Comparison of ENCODE assay signal across 1 cellular context in the genomic region with DNA sequence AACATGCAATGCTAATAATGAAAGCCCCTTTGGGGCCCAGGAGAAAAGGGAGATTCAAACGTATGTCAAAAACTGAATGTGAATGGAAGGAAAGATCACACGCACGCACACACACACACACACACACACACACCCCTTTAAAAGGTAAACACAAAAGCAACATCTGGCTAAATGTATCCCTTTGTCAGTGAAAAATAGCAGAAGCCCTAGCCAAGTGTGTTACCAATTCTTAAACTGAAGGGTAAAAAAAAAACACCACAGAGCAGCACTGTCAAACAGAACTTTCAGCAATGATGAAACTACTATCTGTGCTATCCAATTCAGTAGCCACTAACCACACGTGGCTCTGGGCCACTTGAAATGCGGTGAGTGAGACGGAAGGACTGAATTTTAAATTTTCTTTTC.
TF ChIP-seq lines count a peak whose summit lies in the region.

No MANE protein-coding gene starts in this region.

TF ChIP-seq in GM12878, 131 proteins besides CTCF, POLR2A, EP300 and RAD21 (continued from another document and continues in another):
- TF ChIP-seq, protein P1, sequence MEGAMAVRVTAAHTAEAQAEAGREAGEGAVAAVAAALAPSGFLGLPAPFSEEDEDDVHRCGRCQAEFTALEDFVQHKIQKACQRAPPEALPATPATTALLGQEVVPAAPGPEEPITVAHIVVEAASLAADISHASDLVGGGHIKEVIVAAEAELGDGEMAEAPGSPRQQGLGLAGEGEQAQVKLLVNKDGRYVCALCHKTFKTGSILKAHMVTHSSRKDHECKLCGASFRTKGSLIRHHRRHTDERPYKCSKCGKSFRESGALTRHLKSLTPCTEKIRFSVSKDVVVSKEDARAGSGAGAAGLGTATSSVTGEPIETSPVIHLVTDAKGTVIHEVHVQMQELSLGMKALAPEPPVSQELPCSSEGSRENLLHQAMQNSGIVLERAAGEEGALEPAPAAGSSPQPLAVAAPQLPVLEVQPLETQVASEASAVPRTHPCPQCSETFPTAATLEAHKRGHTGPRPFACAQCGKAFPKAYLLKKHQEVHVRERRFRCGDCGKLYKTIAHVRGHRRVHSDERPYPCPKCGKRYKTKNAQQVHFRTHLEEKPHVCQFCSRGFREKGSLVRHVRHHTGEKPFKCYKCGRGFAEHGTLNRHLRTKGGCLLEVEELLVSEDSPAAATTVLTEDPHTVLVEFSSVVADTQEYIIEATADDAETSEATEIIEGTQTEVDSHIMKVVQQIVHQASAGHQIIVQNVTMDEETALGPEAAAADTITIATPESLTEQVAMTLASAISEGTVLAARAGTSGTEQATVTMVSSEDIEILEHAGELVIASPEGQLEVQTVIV (IDR thresholded peaks at IDR 0.05; ENCODE audit: borderline replicate concordance, partially characterized antibody): no peak
- TF ChIP-seq POLR2AphosphoS2 (IDR thresholded peaks at IDR 0.05; ENCODE audit: low read depth, low read length) (no peak), ZNF384 (IDR thresholded peaks at IDR 0.05; ENCODE audit: borderline replicate concordance, low read depth, low read length) (peak; percentile 90; the same call in 1 of the 2 replicates), YBX1 (IDR thresholded peaks at IDR 0.05) (peak; percentile 57; the same call in 1 of the 2 replicates), ZNF207 (IDR thresholded peaks at IDR 0.05; ENCODE audit: borderline replicate concordance) (0 out of 2 replicates have a peak, but pooled peaks have one; percentile 36), SP1 (IDR thresholded peaks at IDR 0.05; ENCODE audit: low read depth, low read length) (no peak), ZSCAN29 (IDR thresholded peaks at IDR 0.05) (no peak), KLF5 (IDR thresholded peaks at IDR 0.05; ENCODE audit: partially characterized antibody) (no peak), BRCA1 (IDR thresholded peaks at IDR 0.05; ENCODE audit: low read depth, low read length) (no peak), PML (IDR thresholded peaks at IDR 0.05; ENCODE audit: low read length) (no peak), IKZF1 (conservative IDR thresholded peaks at IDR 0.05) (no peak; the same call in 1 of the 2 replicates), NR2C1 (IDR thresholded peaks at IDR 0.05) (no peak), MEF2A (IDR thresholded peaks at IDR 0.05; ENCODE audit: insufficient read depth, low read depth, low read length) (peak; percentile 67; the same call in 1 of the 2 replicates)
- TF ChIP-seq, protein P2, sequence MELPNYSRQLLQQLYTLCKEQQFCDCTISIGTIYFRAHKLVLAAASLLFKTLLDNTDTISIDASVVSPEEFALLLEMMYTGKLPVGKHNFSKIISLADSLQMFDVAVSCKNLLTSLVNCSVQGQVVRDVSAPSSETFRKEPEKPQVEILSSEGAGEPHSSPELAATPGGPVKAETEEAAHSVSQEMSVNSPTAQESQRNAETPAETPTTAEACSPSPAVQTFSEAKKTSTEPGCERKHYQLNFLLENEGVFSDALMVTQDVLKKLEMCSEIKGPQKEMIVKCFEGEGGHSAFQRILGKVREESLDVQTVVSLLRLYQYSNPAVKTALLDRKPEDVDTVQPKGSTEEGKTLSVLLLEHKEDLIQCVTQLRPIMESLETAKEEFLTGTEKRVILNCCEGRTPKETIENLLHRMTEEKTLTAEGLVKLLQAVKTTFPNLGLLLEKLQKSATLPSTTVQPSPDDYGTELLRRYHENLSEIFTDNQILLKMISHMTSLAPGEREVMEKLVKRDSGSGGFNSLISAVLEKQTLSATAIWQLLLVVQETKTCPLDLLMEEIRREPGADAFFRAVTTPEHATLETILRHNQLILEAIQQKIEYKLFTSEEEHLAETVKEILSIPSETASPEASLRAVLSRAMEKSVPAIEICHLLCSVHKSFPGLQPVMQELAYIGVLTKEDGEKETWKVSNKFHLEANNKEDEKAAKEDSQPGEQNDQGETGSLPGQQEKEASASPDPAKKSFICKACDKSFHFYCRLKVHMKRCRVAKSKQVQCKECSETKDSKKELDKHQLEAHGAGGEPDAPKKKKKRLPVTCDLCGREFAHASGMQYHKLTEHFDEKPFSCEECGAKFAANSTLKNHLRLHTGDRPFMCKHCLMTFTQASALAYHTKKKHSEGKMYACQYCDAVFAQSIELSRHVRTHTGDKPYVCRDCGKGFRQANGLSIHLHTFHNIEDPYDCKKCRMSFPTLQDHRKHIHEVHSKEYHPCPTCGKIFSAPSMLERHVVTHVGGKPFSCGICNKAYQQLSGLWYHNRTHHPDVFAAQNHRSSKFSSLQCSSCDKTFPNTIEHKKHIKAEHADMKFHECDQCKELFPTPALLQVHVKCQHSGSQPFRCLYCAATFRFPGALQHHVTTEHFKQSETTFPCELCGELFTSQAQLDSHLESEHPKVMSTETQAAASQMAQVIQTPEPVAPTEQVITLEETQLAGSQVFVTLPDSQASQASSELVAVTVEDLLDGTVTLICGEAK (IDR thresholded peaks at IDR 0.05; ENCODE audit: borderline replicate concordance): no peak
- TF ChIP-seq, protein P3, sequence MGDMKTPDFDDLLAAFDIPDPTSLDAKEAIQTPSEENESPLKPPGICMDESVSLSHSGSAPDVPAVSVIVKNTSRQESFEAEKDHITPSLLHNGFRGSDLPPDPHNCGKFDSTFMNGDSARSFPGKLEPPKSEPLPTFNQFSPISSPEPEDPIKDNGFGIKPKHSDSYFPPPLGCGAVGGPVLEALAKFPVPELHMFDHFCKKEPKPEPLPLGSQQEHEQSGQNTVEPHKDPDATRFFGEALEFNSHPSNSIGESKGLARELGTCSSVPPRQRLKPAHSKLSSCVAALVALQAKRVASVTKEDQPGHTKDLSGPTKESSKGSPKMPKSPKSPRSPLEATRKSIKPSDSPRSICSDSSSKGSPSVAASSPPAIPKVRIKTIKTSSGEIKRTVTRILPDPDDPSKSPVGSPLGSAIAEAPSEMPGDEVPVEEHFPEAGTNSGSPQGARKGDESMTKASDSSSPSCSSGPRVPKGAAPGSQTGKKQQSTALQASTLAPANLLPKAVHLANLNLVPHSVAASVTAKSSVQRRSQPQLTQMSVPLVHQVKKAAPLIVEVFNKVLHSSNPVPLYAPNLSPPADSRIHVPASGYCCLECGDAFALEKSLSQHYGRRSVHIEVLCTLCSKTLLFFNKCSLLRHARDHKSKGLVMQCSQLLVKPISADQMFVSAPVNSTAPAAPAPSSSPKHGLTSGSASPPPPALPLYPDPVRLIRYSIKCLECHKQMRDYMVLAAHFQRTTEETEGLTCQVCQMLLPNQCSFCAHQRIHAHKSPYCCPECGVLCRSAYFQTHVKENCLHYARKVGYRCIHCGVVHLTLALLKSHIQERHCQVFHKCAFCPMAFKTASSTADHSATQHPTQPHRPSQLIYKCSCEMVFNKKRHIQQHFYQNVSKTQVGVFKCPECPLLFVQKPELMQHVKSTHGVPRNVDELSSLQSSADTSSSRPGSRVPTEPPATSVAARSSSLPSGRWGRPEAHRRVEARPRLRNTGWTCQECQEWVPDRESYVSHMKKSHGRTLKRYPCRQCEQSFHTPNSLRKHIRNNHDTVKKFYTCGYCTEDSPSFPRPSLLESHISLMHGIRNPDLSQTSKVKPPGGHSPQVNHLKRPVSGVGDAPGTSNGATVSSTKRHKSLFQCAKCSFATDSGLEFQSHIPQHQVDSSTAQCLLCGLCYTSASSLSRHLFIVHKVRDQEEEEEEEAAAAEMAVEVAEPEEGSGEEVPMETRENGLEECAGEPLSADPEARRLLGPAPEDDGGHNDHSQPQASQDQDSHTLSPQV (IDR thresholded peaks at IDR 0.05): no peak
- TF ChIP-seq, protein P4, sequence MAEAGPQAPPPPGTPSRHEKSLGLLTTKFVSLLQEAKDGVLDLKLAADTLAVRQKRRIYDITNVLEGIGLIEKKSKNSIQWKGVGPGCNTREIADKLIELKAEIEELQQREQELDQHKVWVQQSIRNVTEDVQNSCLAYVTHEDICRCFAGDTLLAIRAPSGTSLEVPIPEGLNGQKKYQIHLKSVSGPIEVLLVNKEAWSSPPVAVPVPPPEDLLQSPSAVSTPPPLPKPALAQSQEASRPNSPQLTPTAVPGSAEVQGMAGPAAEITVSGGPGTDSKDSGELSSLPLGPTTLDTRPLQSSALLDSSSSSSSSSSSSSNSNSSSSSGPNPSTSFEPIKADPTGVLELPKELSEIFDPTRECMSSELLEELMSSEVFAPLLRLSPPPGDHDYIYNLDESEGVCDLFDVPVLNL (IDR thresholded peaks at IDR 0.05; ENCODE audit: low read depth, low read length): no peak
- TF ChIP-seq, protein P5, sequence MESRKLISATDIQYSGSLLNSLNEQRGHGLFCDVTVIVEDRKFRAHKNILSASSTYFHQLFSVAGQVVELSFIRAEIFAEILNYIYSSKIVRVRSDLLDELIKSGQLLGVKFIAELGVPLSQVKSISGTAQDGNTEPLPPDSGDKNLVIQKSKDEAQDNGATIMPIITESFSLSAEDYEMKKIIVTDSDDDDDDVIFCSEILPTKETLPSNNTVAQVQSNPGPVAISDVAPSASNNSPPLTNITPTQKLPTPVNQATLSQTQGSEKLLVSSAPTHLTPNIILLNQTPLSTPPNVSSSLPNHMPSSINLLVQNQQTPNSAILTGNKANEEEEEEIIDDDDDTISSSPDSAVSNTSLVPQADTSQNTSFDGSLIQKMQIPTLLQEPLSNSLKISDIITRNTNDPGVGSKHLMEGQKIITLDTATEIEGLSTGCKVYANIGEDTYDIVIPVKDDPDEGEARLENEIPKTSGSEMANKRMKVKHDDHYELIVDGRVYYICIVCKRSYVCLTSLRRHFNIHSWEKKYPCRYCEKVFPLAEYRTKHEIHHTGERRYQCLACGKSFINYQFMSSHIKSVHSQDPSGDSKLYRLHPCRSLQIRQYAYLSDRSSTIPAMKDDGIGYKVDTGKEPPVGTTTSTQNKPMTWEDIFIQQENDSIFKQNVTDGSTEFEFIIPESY (IDR thresholded peaks at IDR 0.05): no peak
- TF ChIP-seq, protein P6, sequence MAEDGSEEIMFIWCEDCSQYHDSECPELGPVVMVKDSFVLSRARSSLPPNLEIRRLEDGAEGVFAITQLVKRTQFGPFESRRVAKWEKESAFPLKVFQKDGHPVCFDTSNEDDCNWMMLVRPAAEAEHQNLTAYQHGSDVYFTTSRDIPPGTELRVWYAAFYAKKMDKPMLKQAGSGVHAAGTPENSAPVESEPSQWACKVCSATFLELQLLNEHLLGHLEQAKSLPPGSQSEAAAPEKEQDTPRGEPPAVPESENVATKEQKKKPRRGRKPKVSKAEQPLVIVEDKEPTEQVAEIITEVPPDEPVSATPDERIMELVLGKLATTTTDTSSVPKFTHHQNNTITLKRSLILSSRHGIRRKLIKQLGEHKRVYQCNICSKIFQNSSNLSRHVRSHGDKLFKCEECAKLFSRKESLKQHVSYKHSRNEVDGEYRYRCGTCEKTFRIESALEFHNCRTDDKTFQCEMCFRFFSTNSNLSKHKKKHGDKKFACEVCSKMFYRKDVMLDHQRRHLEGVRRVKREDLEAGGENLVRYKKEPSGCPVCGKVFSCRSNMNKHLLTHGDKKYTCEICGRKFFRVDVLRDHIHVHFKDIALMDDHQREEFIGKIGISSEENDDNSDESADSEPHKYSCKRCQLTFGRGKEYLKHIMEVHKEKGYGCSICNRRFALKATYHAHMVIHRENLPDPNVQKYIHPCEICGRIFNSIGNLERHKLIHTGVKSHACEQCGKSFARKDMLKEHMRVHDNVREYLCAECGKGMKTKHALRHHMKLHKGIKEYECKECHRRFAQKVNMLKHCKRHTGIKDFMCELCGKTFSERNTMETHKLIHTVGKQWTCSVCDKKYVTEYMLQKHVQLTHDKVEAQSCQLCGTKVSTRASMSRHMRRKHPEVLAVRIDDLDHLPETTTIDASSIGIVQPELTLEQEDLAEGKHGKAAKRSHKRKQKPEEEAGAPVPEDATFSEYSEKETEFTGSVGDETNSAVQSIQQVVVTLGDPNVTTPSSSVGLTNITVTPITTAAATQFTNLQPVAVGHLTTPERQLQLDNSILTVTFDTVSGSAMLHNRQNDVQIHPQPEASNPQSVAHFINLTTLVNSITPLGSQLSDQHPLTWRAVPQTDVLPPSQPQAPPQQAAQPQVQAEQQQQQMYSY (CRISPR knock-in tag; IDR thresholded peaks at IDR 0.05): no peak
- TF ChIP-seq, protein P7, sequence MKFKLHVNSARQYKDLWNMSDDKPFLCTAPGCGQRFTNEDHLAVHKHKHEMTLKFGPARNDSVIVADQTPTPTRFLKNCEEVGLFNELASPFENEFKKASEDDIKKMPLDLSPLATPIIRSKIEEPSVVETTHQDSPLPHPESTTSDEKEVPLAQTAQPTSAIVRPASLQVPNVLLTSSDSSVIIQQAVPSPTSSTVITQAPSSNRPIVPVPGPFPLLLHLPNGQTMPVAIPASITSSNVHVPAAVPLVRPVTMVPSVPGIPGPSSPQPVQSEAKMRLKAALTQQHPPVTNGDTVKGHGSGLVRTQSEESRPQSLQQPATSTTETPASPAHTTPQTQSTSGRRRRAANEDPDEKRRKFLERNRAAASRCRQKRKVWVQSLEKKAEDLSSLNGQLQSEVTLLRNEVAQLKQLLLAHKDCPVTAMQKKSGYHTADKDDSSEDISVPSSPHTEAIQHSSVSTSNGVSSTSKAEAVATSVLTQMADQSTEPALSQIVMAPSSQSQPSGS (IDR thresholded peaks at IDR 0.05; ENCODE audit: low read length): no peak
- TF ChIP-seq, protein P8, sequence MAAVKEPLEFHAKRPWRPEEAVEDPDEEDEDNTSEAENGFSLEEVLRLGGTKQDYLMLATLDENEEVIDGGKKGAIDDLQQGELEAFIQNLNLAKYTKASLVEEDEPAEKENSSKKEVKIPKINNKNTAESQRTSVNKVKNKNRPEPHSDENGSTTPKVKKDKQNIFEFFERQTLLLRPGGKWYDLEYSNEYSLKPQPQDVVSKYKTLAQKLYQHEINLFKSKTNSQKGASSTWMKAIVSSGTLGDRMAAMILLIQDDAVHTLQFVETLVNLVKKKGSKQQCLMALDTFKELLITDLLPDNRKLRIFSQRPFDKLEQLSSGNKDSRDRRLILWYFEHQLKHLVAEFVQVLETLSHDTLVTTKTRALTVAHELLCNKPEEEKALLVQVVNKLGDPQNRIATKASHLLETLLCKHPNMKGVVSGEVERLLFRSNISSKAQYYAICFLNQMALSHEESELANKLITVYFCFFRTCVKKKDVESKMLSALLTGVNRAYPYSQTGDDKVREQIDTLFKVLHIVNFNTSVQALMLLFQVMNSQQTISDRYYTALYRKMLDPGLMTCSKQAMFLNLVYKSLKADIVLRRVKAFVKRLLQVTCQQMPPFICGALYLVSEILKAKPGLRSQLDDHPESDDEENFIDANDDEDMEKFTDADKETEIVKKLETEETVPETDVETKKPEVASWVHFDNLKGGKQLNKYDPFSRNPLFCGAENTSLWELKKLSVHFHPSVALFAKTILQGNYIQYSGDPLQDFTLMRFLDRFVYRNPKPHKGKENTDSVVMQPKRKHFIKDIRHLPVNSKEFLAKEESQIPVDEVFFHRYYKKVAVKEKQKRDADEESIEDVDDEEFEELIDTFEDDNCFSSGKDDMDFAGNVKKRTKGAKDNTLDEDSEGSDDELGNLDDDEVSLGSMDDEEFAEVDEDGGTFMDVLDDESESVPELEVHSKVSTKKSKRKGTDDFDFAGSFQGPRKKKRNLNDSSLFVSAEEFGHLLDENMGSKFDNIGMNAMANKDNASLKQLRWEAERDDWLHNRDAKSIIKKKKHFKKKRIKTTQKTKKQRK (IDR thresholded peaks at IDR 0.05; ENCODE audit: low read depth, low read length): no peak
